Comparison of ENCODE assay signal across 23 cellular contexts in the genomic region with DNA sequence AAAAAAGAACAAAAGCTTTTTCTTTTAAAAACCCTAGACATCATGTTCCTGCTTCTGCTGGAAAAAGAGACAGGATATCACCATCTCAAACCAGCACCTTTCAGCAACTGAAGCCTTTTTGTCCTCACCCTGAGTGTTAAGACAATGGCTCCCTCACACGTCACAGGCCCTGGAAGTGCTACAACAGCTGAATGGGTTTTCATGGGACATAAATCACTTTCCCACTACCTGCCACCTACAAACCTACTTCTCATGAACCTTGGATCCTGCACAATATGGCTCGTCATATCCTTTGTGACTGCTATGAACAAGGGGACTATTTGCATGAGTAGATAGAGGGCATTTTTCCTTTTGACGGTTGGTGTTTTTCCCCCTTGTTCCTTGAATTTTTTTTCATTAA.
A peak's percentile ranks its signal among the peaks of the same experiment; 100 is the strongest.
DNase-seq lines count a peak whose midpoint lies in the region; ATAC-seq, FAIRE-seq and TF ChIP-seq lines count a peak whose summit lies in the region.
"Had no signal": no experiment of that assay in that cellular context is flagged by ENCODE, and none has a peak within 500 bp of the region (broad histone marks: within the 10 kb centered on the region; RNA-seq: fewer than 3 reads in every experiment).

No MANE protein-coding gene starts in this region.

- TF ChIP-seq EP300 in K562 (IDR thresholded peaks at IDR 0.05; ENCODE audit: low read length): no peak
- no peak for TF ChIP-seq EP300 in SK-N-SH (IDR thresholded peaks at IDR 0.05; ENCODE audit: borderline replicate concordance in 1 of 2, low read depth in 1 of 2, low read length in 1 of 2)

- no peak overlapping the region for H3K18ac ChIP-seq in mesenchymal stem cell (ENCODE audit: low read depth in 1 of 2, low read length in 2 of 2)

- H3K4me2 ChIP-seq in K562 (ENCODE audit: insufficient read depth, low read length) (no peak overlapping the region), mesenchymal stem cell (ENCODE audit: low read length, poor library complexity, severe bottlenecking) (no peak overlapping the region), SK-N-SH (no peak overlapping the region)

- H2BK15ac ChIP-seq in mesenchymal stem cell (ENCODE audit: low read depth, poor library complexity, severe bottlenecking): no peak overlapping the region

- TF ChIP-seq POLR2A in K562 (conservative IDR thresholded peaks at IDR 0.05): no peak

- TF ChIP-seq CTCF in K562 (IDR thresholded peaks at IDR 0.05 in 2 of 3, conservative IDR thresholded peaks at IDR 0.05 in 1 of 3; ENCODE audit: insufficient read depth in 2 of 3, low read depth in 1 of 3, low read length in 3 of 3): no peak
- TF ChIP-seq CTCF in SK-N-SH (IDR thresholded peaks at IDR 0.05): no peak

- H3K4ac ChIP-seq in mesenchymal stem cell (ENCODE audit: low read depth in 1 of 2, low read length in 2 of 2): no peak overlapping the region

- DNase-seq in Ammon's horn (ENCODE audit: low spot score): peak; percentile 65
- no peak for DNase-seq in HEK293T (ENCODE audit: extremely low spot score)
- DNase-seq in K562 (ENCODE audit: extremely low read depth in 1 of 4, low spot score in 3 of 4): no peak
- DNase-seq in mesenchymal stem cell: no peak
- no peak for DNase-seq in HT-29 (ENCODE audit: low spot score)
- no peak for DNase-seq in SK-N-SH
- DNase-seq in DMS 273 (lab: John Stamatoyannopoulos, UW; ENCODE audit: unreplicated experiment): no peak
- no peak for DNase-seq in central memory CD4-positive, alpha-beta T cell
- DNase-seq: activated CD4-positive, alpha-beta memory T cell treated with anti-CD3 and anti-CD28 coated beads for 36 hours; activated naive CD4-positive, alpha-beta T cell treated with Interleukin-2 at 50 U/mL for 16 hours; activated T-cell treated with anti-CD3 and anti-CD28 coated beads, Interleukin-2, amount 50 U/mL, for 24 hours; CD8-positive, alpha-beta T cell; cerebellar nuclear complex; DMS79; effector CD8-positive, alpha-beta T cell; KG1; NCI-H2029 treated with DMSO at 0.1 percent for 48 hours; PC-3; psoas muscle; stimulated activated naive CD8-positive, alpha-beta T cell treated with anti-CD3 and anti-CD28 coated beads, Interleukin-15, Interleukin-2, amounts not matched to agents 100 U/mL and 50 U/mL, for 24 hours; transverse colon had no signal

- H2AK5ac ChIP-seq in mesenchymal stem cell (ENCODE audit: low read length, severe bottlenecking): peak overlapping the region; percentile 64

- H3K4me3 ChIP-seq in K562: no peak overlapping the region
- no peak overlapping the region for H3K4me3 ChIP-seq in mesenchymal stem cell (ENCODE audit: insufficient read depth in 1 of 2, low read depth in 1 of 2, low read length in 2 of 2)
- H3K4me3 ChIP-seq in SK-N-SH (ENCODE audit: low read depth in 2 of 2, low read length in 1 of 2): no peak overlapping the region
- H3K4me3 ChIP-seq: HAP-1, psoas muscle, skin epidermis, transverse colon had no signal

- peaks cover 30% of the 10 kb centered on the region for H3K79me1 ChIP-seq in mesenchymal stem cell (replicated peaks; ENCODE audit: low read length, poor library complexity, severe bottlenecking)

- in situ Hi-C loops in K562 (cut with MboI): no loop called here

- H4K8ac ChIP-seq in mesenchymal stem cell (ENCODE audit: low read length): no peak overlapping the region

- no peaks in the 10 kb centered on the region for H3K79me2 ChIP-seq in K562 (ENCODE audit: control insufficient read depth, insufficient read depth, low read length)
- H3K79me2 ChIP-seq in SK-N-SH (ENCODE audit: insufficient read depth): peaks cover 98% of the 10 kb centered on the region

- H3K27me3 ChIP-seq in K562 (ENCODE audit: control insufficient read depth in 2 of 2, insufficient read depth in 2 of 2, low read length in 2 of 2) (peaks cover 0 to 12% of the 10 kb centered on the region in 2 experiments; a peak in 2 of 5 replicates), mesenchymal stem cell (ENCODE audit: control insufficient read depth in 1 of 2, insufficient read depth in 1 of 2, low read length in 2 of 2) (no peaks in the 10 kb centered on the region), SK-N-SH (ENCODE audit: insufficient read depth) (no peaks in the 10 kb centered on the region)
- H3K27me3 ChIP-seq: transverse colon had no signal

- WGBS in K562 (ENCODE audit: insufficient coverage, low coverage, missing lambda C conversion rate): 24% methylated on average over 3 of the region's 3 CpGs
- WGBS in mesenchymal stem cell: 92% methylated on average over 2 of the region's 3 CpGs
- 97% methylated on average over 3 of the region's 3 CpGs for WGBS in SK-N-SH (ENCODE audit: low lambda C conversion rate)

- H3K9ac ChIP-seq in K562 (ENCODE audit: insufficient read depth in 1 of 2, low read depth in 2 of 2, low read length in 2 of 2) (no peak overlapping the region), mesenchymal stem cell (ENCODE audit: low read length) (no peak overlapping the region), SK-N-SH (no peak overlapping the region)

- H3K9me1 ChIP-seq in K562 (ENCODE audit: control insufficient read depth, insufficient read depth, low read length): no peaks in the 10 kb centered on the region

- H3K4me1 ChIP-seq in K562 (replicated peaks in 1 of 2; ENCODE audit: control insufficient read depth in 2 of 2, insufficient read depth in 2 of 2, low read length in 2 of 2) (no peaks in the 10 kb centered on the region), mesenchymal stem cell (ENCODE audit: control insufficient read depth, insufficient read depth, low read depth, low read length) (peaks cover 13% of the 10 kb centered on the region), SK-N-SH (ENCODE audit: control insufficient read depth in 1 of 2, insufficient read depth in 2 of 2, low read depth in 1 of 2, low read length in 1 of 2) (peaks cover 13 to 16% of the 10 kb centered on the region in 2 experiments; a peak in 2 of 4 replicates)
- H3K4me1 ChIP-seq: HAP-1, psoas muscle had no signal

- POLR2A ChIA-PET in HEK293T (lab: Yijun Ruan, JAX): no interaction called here
- POLR2A ChIA-PET in K562 (lab: Yijun Ruan, JAX): no interaction called here
- POLR2A ChIA-PET in SK-N-SH (lab: Yijun Ruan, JAX): no interaction called here

- ATAC-seq in K562: no peak
- ATAC-seq: CD8-positive, alpha-beta T cell; PC-3; psoas muscle; stimulated activated naive CD8-positive, alpha-beta T cell treated with anti-CD3 and anti-CD28 coated beads, Interleukin-15, Interleukin-2, amounts not matched to agents 100 U/mL and 50 U/mL, for 24 hours had no signal

- CTCF ChIA-PET in HEK293T (lab: Yijun Ruan, JAX) (interaction anchor here (1.2 kb wide), 1 partner anchor 9 kb away, joined by 3 read pairs; no protein-coding TSS in a partner anchor), K562 (lab: Yijun Ruan, JAX; ENCODE audit: low intra/inter-chr PET ratio) (no interaction called here), SK-N-SH (lab: Yijun Ruan, JAX) (interaction anchor here (0.8 to 1.1 kb wide), 2 partner anchors 128 to 491 kb away, joined by 3 to 5 read pairs; no protein-coding TSS in a partner anchor)

- H3K9me3 ChIP-seq in K562 (replicated peaks; ENCODE audit: control insufficient read depth, insufficient read depth, low read depth, low read length): no peaks in the 10 kb centered on the region
- H3K9me3 ChIP-seq in mesenchymal stem cell (ENCODE audit: control insufficient read depth, low read length): no peaks in the 10 kb centered on the region
- no peaks in the 10 kb centered on the region for H3K9me3 ChIP-seq in SK-N-SH
- H3K9me3 ChIP-seq: HAP-1, psoas muscle, transverse colon had no signal

- no TSS peak for BruUV-seq in K562 (replicated peaks; lab: Mats Ljungman, UMichigan)

- H2BK120ac ChIP-seq in mesenchymal stem cell (ENCODE audit: low read depth, low read length): no peak overlapping the region

- no peaks in the 10 kb centered on the region for H4K20me1 ChIP-seq in K562 (replicated peaks; ENCODE audit: control insufficient read depth, insufficient read depth, low read length)
- peaks cover 9% of the 10 kb centered on the region; the same call in 1 of the 2 replicates for H4K20me1 ChIP-seq in SK-N-SH (ENCODE audit: insufficient read depth)

- peaks cover 5% of the 10 kb centered on the region for H3F3A ChIP-seq in SK-N-SH (replicated peaks; ENCODE audit: insufficient read depth)

- no peak overlapping the region for H2AFZ ChIP-seq in K562 (ENCODE audit: low read depth, low read length)
- no peak overlapping the region for H2AFZ ChIP-seq in mesenchymal stem cell (ENCODE audit: low read depth, low read length)
- H2AFZ ChIP-seq in SK-N-SH (ENCODE audit: low read depth): no peak overlapping the region

- FAIRE-seq in K562 (lab: Jason Lieb, UNC): no peak

- intact Hi-C loops in K562 (cut with micrococcal nuclease): no loop called here

- no peak for TF ChIP-seq RAD21 in K562 (CRISPR knock-in tag; conservative IDR thresholded peaks at IDR 0.05 in 1 of 2, IDR thresholded peaks at IDR 0.05 in 1 of 2)
- TF ChIP-seq RAD21 in SK-N-SH (IDR thresholded peaks at IDR 0.05; ENCODE audit: low read length): no peak

- no peaks in the 10 kb centered on the region for H3K9me2 ChIP-seq in SK-N-SH

- no peak overlapping the region for H2BK5ac ChIP-seq in mesenchymal stem cell (ENCODE audit: low read depth, low read length, poor library complexity, severe bottlenecking)

- no peak overlapping the region for H4K91ac ChIP-seq in mesenchymal stem cell (ENCODE audit: low read length)

- peak overlapping the region in 1 of 2 experiments; percentile 26 for H2BK12ac ChIP-seq in mesenchymal stem cell (ENCODE audit: low read length in 2 of 2)

- H3K36me3 ChIP-seq in K562 (ENCODE audit: control insufficient read depth, insufficient read depth, low read length) (no peaks in the 10 kb centered on the region), mesenchymal stem cell (ENCODE audit: control insufficient read depth in 1 of 2, insufficient read depth in 2 of 2, low read depth in 1 of 2, low read length in 2 of 2) (peaks cover 7 to 10% of the 10 kb centered on the region in 2 experiments), SK-N-SH (replicated peaks in 1 of 2; ENCODE audit: control insufficient read depth in 1 of 2, insufficient read depth in 2 of 2, low read length in 1 of 2) (no peaks in the 10 kb centered on the region)
- H3K36me3 ChIP-seq: HAP-1, transverse colon had no signal

- H3K23ac ChIP-seq in mesenchymal stem cell (ENCODE audit: low read length in 2 of 2): no peak overlapping the region

- no peak overlapping the region for H3K27ac ChIP-seq in K562 (ENCODE audit: extremely low read depth, low read depth, low read length)
- no peak overlapping the region for H3K27ac ChIP-seq in mesenchymal stem cell (ENCODE audit: low read length, poor library complexity, severe bottlenecking)
- H3K27ac ChIP-seq in SK-N-SH (ENCODE audit: low read depth in 2 of 2, low read length in 1 of 2): no peak overlapping the region; a peak in 1 of 4 replicates
- H3K27ac ChIP-seq: psoas muscle, skin epidermis had no signal

- H3K14ac ChIP-seq in mesenchymal stem cell (ENCODE audit: low read length in 2 of 2): no peak overlapping the region

TF ChIP-seq in HEK293T, 16 proteins besides CTCF, POLR2A, EP300 and RAD21 (continues in another document):
- TF ChIP-seq BHLHE40 (IDR thresholded peaks at IDR 0.05; ENCODE audit: borderline replicate concordance) (no peak), SP1 (IDR thresholded peaks at IDR 0.05) (no peak)

TF ChIP-seq in K562, 482 proteins besides CTCF, POLR2A, EP300 and RAD21 (continues in another document):
- no peak for TF ChIP-seq HNRNPLL (IDR thresholded peaks at IDR 0.05; ENCODE audit: low read depth, low read length, poor library complexity, severe bottlenecking)

TF ChIP-seq in SK-N-SH, 30 proteins besides CTCF, POLR2A, EP300 and RAD21 (continues in another document):
- TF ChIP-seq GABPA (IDR thresholded peaks at IDR 0.05; ENCODE audit: low read depth) (no peak), YY1 (IDR thresholded peaks at IDR 0.05; ENCODE audit: low read depth) (no peak)
